ENCODE assay signal across 14 cellular contexts in genomic region chr16:508884-509736, GRCh38. TPM values are rescaled to one million over a fixed set of nuclear protein-coding genes. Genes with fewer than 3 reads are reported as not detected.
DNase-seq lines count a peak whose midpoint lies in the region; ATAC-seq, FAIRE-seq and TF ChIP-seq lines count a peak whose summit lies in the region.
"Had no signal": no experiment of that assay in that cellular context is flagged by ENCODE, and none has a peak within 500 bp of the region (broad histone marks: within the 10 kb centered on the region; RNA-seq: fewer than 3 reads in every experiment).

No MANE protein-coding gene starts in this region.

- H3K27me3 Mint-ChIP-seq in H9 (ENCODE audit: low read depth), result no peaks in the 10 kb centered on the region; the same call in 1 of the 2 replicates

- DNase-seq in H9 (no peak), SJCRH30 (peak; percentile 29 to 38), H1 (ENCODE audit: low read depth in 1 of 2, low spot score in 2 of 2) (no peak), pancreas (peak in 1 of 6 donors; percentile 38), AG08396 (ENCODE audit: low spot score) (no peak), OCI-M1 (lab: John Stamatoyannopoulos, UW) (no peak), COLO829 (ENCODE audit: low spot score) (no peak)
- DNase-seq: NCI-H1436 had no signal

- H4K8ac ChIP-seq in H9 (replicated peaks; ENCODE audit: insufficient read length, low read depth, low read length) (no peak overlapping the region), H1 (ENCODE audit: extremely low read depth, insufficient read depth, low read length) (peak overlapping the region; percentile 73)

- H3K23me2 ChIP-seq in H9 (ENCODE audit: insufficient read length, low read depth, low read length, poor library complexity, severe bottlenecking) (no peaks in the 10 kb centered on the region), H1 (ENCODE audit: low read depth, low read length) (no peaks in the 10 kb centered on the region)

- intact Hi-C loops in pancreas (cut with DNase I), result no loop called here

- no peak for TF ChIP-seq POLR2A in H1 (IDR thresholded peaks at IDR 0.05; ENCODE audit: control extremely low read depth in 1 of 2, low read depth in 2 of 2, low read length in 2 of 2)

- peaks cover 0 to 3% of the 10 kb centered on the region in 2 experiments; a peak in 3 of 4 replicates for H3K4me1 Mint-ChIP-seq in H9

- peaks cover 4 to 12% (median 9%) of the 10 kb centered on the region in 3 experiments for H3K36me3 Mint-ChIP-seq in H9 (ENCODE audit: insufficient read depth in 1 of 3, low read depth in 3 of 3)

- no peak overlapping the region for H3K56ac ChIP-seq in H9 (ENCODE audit: insufficient read length, low read depth, low read length)
- H3K56ac ChIP-seq in H1 (replicated peaks; ENCODE audit: insufficient read length, low read depth, low read length), result no peak overlapping the region

- TF ChIP-seq RAD21 in H1 (IDR thresholded peaks at IDR 0.05 in 1 of 2, conservative IDR thresholded peaks at IDR 0.05 in 1 of 2; ENCODE audit: low read depth in 2 of 2, low read length in 2 of 2), result no peak

- H3K27me3 ChIP-seq in H9 (ENCODE audit: insufficient read depth, low read length), result no peaks in the 10 kb centered on the region
- H3K27me3 ChIP-seq in SJCRH30, result no peaks in the 10 kb centered on the region
- H3K27me3 ChIP-seq in H1 (replicated peaks in 1 of 4; ENCODE audit: control insufficient read depth in 3 of 4, extremely low read depth in 1 of 4, insufficient read depth in 3 of 4, low read length in 3 of 4), result no peaks in the 10 kb centered on the region
- H3K27me3 ChIP-seq in pancreas, result no peaks in the 10 kb centered on the region

- H3T11ph ChIP-seq in H9 (ENCODE audit: low read length), result no peak overlapping the region

- no peak for TF ChIP-seq CTCF in H9 (conservative IDR thresholded peaks at IDR 0.05)
- TF ChIP-seq CTCF in H1 (IDR thresholded peaks at IDR 0.05; ENCODE audit: control extremely low read depth in 1 of 3, insufficient read depth in 1 of 3, low read depth in 1 of 3, low read length in 3 of 3), result no peak
- no peak for TF ChIP-seq CTCF in pancreas (IDR thresholded peaks at IDR 0.05)

- no CpG with 5 or more reads among the region's 18 CpGs for WGBS in H9 (ENCODE audit: extremely low coverage, insufficient read length, low lambda C conversion rate)
- whole genome bisulfite sequencing in H1 (ENCODE audit: extremely low coverage in 1 of 2, insufficient coverage in 1 of 2, insufficient read length in 1 of 2, insufficient replicate concordance in 2 of 2, low coverage in 1 of 2, low lambda C conversion rate in 2 of 2, missing lambda C conversion rate in 1 of 2), 2 experiments, result 93% methylated on average over 18 of the region's 18 CpGs; no CpG with 5 or more reads in 1 of the 2 experiments
- WGBS in pancreas, 2 donors, result 88% methylated on average over 18 of the region's 18 CpGs

- H4K5ac ChIP-seq in H9 (ENCODE audit: insufficient read length, low read depth, low read length) (no peak overlapping the region), H1 (ENCODE audit: insufficient read length, low read depth, low read length) (no peak overlapping the region)

- H3K4me1 ChIP-seq in H9 (ENCODE audit: insufficient read depth, low read length) (no peaks in the 10 kb centered on the region), SJCRH30 (no peaks in the 10 kb centered on the region), H1 (replicated peaks in 1 of 4; ENCODE audit: control insufficient read depth in 3 of 4, insufficient read depth in 4 of 4, low read length in 3 of 4) (no peaks in the 10 kb centered on the region; a peak in 1 of 7 replicates), pancreas (no peaks in the 10 kb centered on the region)

- no peak overlapping the region for H3K27ac ChIP-seq in H9 (ENCODE audit: insufficient read length, low read depth, low read length)
- H3K27ac ChIP-seq in SJCRH30, result no peak overlapping the region
- no peak overlapping the region; the same call in 1 of the 2 replicates for H3K27ac ChIP-seq in H1 (ENCODE audit: low read depth, low read length)
- H3K27ac ChIP-seq in pancreas, result no peak overlapping the region

- H3K14ac ChIP-seq in H9 (ENCODE audit: insufficient read depth, low read length), result no peak overlapping the region
- no peak overlapping the region for H3K14ac ChIP-seq in H1 (ENCODE audit: insufficient read length)

- no peaks in the 10 kb centered on the region for H3K9me3 Mint-ChIP-seq in H9
- H3K9me3 Mint-ChIP-seq: T-helper 2 cell treated with Interferon-gamma antibody and Interleukin-4, amounts not matched to agents 5 μg/mL and 100 μg/mL, for 36 hours had no signal

- H3K4me2 ChIP-seq in H9 (ENCODE audit: insufficient read depth, insufficient read length, low read length) (no peak overlapping the region), H1 (ENCODE audit: insufficient read depth in 1 of 2, low read depth in 2 of 2, low read length in 2 of 2) (no peak overlapping the region)

- H2BK20ac ChIP-seq in H9 (ENCODE audit: low read depth, low read length, poor library complexity, severe bottlenecking) (no peak overlapping the region), H1 (ENCODE audit: low read length) (no peak overlapping the region)

- no peak overlapping the region for H2BK12ac ChIP-seq in H9 (ENCODE audit: insufficient read length, low read depth, low read length)
- no peak overlapping the region for H2BK12ac ChIP-seq in H1 (ENCODE audit: low read depth, low read length)

- H4K91ac ChIP-seq in H9 (ENCODE audit: insufficient read length, low read depth, low read length) (no peak overlapping the region), H1 (replicated peaks; ENCODE audit: insufficient read length, low read length) (no peak overlapping the region)

- H3K4ac ChIP-seq in H9 (ENCODE audit: low read depth, low read length) (no peak overlapping the region), H1 (replicated peaks; ENCODE audit: insufficient read length, low read depth, low read length) (no peak overlapping the region)

- no peak overlapping the region for H2BK5ac ChIP-seq in H9 (ENCODE audit: insufficient read length, low read length)
- H2BK5ac ChIP-seq in H1 (ENCODE audit: low read depth, low read length), result peak overlapping the region; percentile 66; the same call in 1 of the 2 replicates

- no peak for FAIRE-seq in H1 (lab: Jason Lieb, UNC)
- FAIRE-seq in pancreas (lab: Jason Lieb, UNC), result no peak
- FAIRE-seq: keratinocyte had no signal

- H3K4me3 ChIP-seq in SJCRH30, result no peak overlapping the region
- no peak overlapping the region for H3K4me3 ChIP-seq in H1 (ENCODE audit: extremely low read depth in 1 of 4, insufficient read depth in 2 of 4, low read depth in 3 of 4, low read length in 4 of 4)
- H3K4me3 ChIP-seq in pancreas, result no peak overlapping the region

- H3K79me1 ChIP-seq in H9 (ENCODE audit: insufficient read depth, low read depth, low read length, poor library complexity, severe bottlenecking), result no peaks in the 10 kb centered on the region
- no peaks in the 10 kb centered on the region for H3K79me1 ChIP-seq in H1 (ENCODE audit: low read depth, low read length)

- H3K18ac ChIP-seq in H9 (ENCODE audit: insufficient read length, low read depth, low read length) (no peak overlapping the region), H1 (ENCODE audit: extremely low read depth, low read length) (no peak overlapping the region)

- no peak overlapping the region for H3K4me3 Mint-ChIP-seq in H9
- H3K4me3 Mint-ChIP-seq: T-helper 2 cell treated with Interferon-gamma antibody and Interleukin-4, amounts not matched to agents 5 μg/mL and 100 μg/mL, for 36 hours had no signal

- H3K23ac ChIP-seq in H9 (ENCODE audit: insufficient read length, low read depth, low read length) (no peak overlapping the region), H1 (ENCODE audit: insufficient read length) (no peak overlapping the region)

- H3K79me2 ChIP-seq in H9 (ENCODE audit: insufficient read depth, low read length), result no peaks in the 10 kb centered on the region
- no peaks in the 10 kb centered on the region for H3K79me2 ChIP-seq in H1 (ENCODE audit: control insufficient read depth in 1 of 2, insufficient read depth in 2 of 2, low read length in 2 of 2)

- TF ChIP-seq EP300 in H1 (IDR thresholded peaks at IDR 0.05; ENCODE audit: borderline replicate concordance in 1 of 2, low read depth in 2 of 2, low read length in 2 of 2), result no peak

- CTCF ChIA-PET in H1 (lab: Charles Lee; ENCODE audit: partially characterized antibody), result interaction anchor here (0.7 to 1.8 kb wide), 8 partner anchors 9 to 464 kb away, joined by 3 to 6 read pairs (median 4); no protein-coding TSS in a partner anchor

- H2BK15ac ChIP-seq in H9 (ENCODE audit: low read depth, low read length) (no peak overlapping the region), H1 (ENCODE audit: low read length) (no peak overlapping the region)

- ATAC-seq in pancreas, result peak in 3 of 4 donors; percentile 48 to 80 (median 79)
- no peak for ATAC-seq in HG02571 (IDR thresholded peaks at IDR 0.05; ENCODE audit: unreplicated experiment)

- H2AFZ ChIP-seq in H9 (ENCODE audit: low read length) (no peak overlapping the region), H1 (ENCODE audit: low read length) (no peak overlapping the region)

- POLR2A ChIA-PET in H1 (lab: Charles Lee; ENCODE audit: partially characterized antibody), result interaction anchor here (1.2 to 1.8 kb wide), 3 partner anchors 10 to 12 kb away, joined by 4 to 8 read pairs (median 4); no protein-coding TSS in a partner anchor

- no peak overlapping the region for H3K9ac ChIP-seq in H9 (ENCODE audit: extremely low read depth, insufficient read length, low read length)
- H3K9ac ChIP-seq in H1 (replicated peaks in 1 of 4; ENCODE audit: extremely low read depth in 1 of 4, low read depth in 3 of 4, low read length in 3 of 4), result no peak overlapping the region

- no peaks in the 10 kb centered on the region for H4K20me1 ChIP-seq in H9 (ENCODE audit: control insufficient read depth, insufficient read depth, insufficient read length)
- H4K20me1 ChIP-seq in H1 (replicated peaks in 1 of 2; ENCODE audit: control insufficient read depth in 1 of 2, insufficient read depth in 2 of 2, low read length in 2 of 2), result no peaks in the 10 kb centered on the region

- H2AK5ac ChIP-seq in H9 (ENCODE audit: insufficient read length, low read length), result no peak overlapping the region
- no peak overlapping the region for H2AK5ac ChIP-seq in H1 (ENCODE audit: low read depth, low read length)

- H3K9me3 ChIP-seq in H9 (ENCODE audit: control insufficient read depth, low read depth, low read length) (no peaks in the 10 kb centered on the region), SJCRH30 (replicated peaks) (no peaks in the 10 kb centered on the region), H1 (ENCODE audit: insufficient read depth in 2 of 2, low read depth in 1 of 2, low read length in 1 of 2) (no peaks in the 10 kb centered on the region), pancreas (no peaks in the 10 kb centered on the region)

- H2BK120ac ChIP-seq in H9 (ENCODE audit: low read depth, low read length, poor library complexity, severe bottlenecking) (no peak overlapping the region), H1 (replicated peaks; ENCODE audit: low read depth, low read length) (no peak overlapping the region)

- peak overlapping the region; percentile 15 to 82 (median 62); a peak in 6 of 7 replicates for H3K27ac Mint-ChIP-seq in H9
- H3K27ac Mint-ChIP-seq: T-helper 2 cell treated with Interferon-gamma antibody and Interleukin-4, amounts not matched to agents 5 μg/mL and 100 μg/mL, for 36 hours had no signal

- H3K36me3 ChIP-seq in SJCRH30 (peaks cover 2% of the 10 kb centered on the region; the same call in 1 of the 2 replicates), H1 (ENCODE audit: control insufficient read depth in 2 of 4, insufficient read depth in 4 of 4, low read length in 3 of 4) (no peaks in the 10 kb centered on the region), pancreas (no peaks in the 10 kb centered on the region)

RNA-seq across cellular contexts. Expression of gene CAPN15, which starts 18.4 kb away (rescaled TPM):
- 71.2 and 76.4 TPM in 2 replicates for total RNA-seq in H9 (2021)
- 48.8 and 54.0 TPM in 2 replicates for total RNA-seq in SJCRH30 (2014; rRNA removed; shearing (Covaris generic))
- 74.6 and 76.9 TPM in 2 replicates for total RNA-seq in H1 (2021; fragmentation: NEBNext Ultra II Directional; extraction: Animal tissue kit (Norgen Biotek cat#: 25700))
- 38.9 and 68.4 TPM in 2 replicates for polyA plus RNA-seq in H1 (2011; rRNA removed)
- 40.1 TPM for polyA plus RNA-seq in H1 (2011; cell fraction: cytosol; rRNA removed)
- 97.9 TPM for polyA plus RNA-seq in H1 (2011; cell fraction: nucleus; rRNA removed)
- 28.0 to 47.8 TPM (median 43.1 TPM) in 4 replicates for polyA plus RNA-seq in H1 (2012, experiment 1 of 2)
- polyA plus RNA-seq in H1 (2012, experiment 2 of 2), result 29.7 TPM
- 37.4 TPM for polyA plus RNA-seq in H1 (2013, experiment 1 of 2)
- polyA plus RNA-seq in H1 (2013, experiment 2 of 2), result 36.4 TPM
- polyA minus RNA-seq in H1 (2011; rRNA and poly(A)+ RNA removed), result 13.1 and 15.2 TPM in 2 replicates
- 74.6 TPM for polyA minus RNA-seq in H1 (2011; cell fraction: cytosol; rRNA and poly(A)+ RNA removed)
- polyA minus RNA-seq in H1 (2011; cell fraction: nucleus; rRNA and poly(A)+ RNA removed), result 33.7 TPM
- total RNA-seq in pancreas, result 10 to 100 TPM; 25.4 to 53.6 (median 37.2) TPM
- 10 to 100 TPM; 48.3 to 75.7 TPM for polyA plus RNA-seq in pancreas

RNA-seq across cellular contexts. Expression of gene PRR35, which starts 51.1 kb away (rescaled TPM):
- total RNA-seq in H9 (2021) (0.33 and 0.50 TPM in 2 replicates), pancreas (1 to 10 TPM in 1 of 6 donors, under 1 TPM in 5; 0.09 to 1.0 (median 0.70) TPM)
- not detected in 2 replicates for total RNA-seq in SJCRH30 (2014; rRNA removed; shearing (Covaris generic))
- 0.50 and 0.61 TPM in 2 replicates for total RNA-seq in H1 (2021; fragmentation: NEBNext Ultra II Directional; extraction: Animal tissue kit (Norgen Biotek cat#: 25700))
- polyA plus RNA-seq in H1 (2011; rRNA removed) (0.38 and 0.52 TPM in 2 replicates), pancreas (under 1 TPM; 0.38 to 0.72 TPM)
- 0.44 TPM for polyA plus RNA-seq in H1 (2011; cell fraction: cytosol; rRNA removed)
- 1.3 TPM for polyA plus RNA-seq in H1 (2011; cell fraction: nucleus; rRNA removed)
- polyA plus RNA-seq in H1 (2012, experiment 1 of 2), result 0.21 to 0.55 TPM (median 0.41 TPM) in 4 replicates
- polyA plus RNA-seq in H1 (2012, experiment 2 of 2), result 0.25 TPM
- 0.45 TPM for polyA plus RNA-seq in H1 (2013, experiment 1 of 2)
- polyA plus RNA-seq in H1 (2013, experiment 2 of 2), result 0.53 TPM
- polyA minus RNA-seq in H1 (2011; rRNA and poly(A)+ RNA removed), result 0.10 TPM in 1 of 2 replicates, not detected in the other
- polyA minus RNA-seq in H1 (2011; cell fraction: cytosol; rRNA and poly(A)+ RNA removed), result 0.51 TPM
- polyA minus RNA-seq in H1 (2011; cell fraction: nucleus; rRNA and poly(A)+ RNA removed), result 0.30 TPM
- total RNA-seq: aorta, fibroblast of lung had no signal
- polyA plus RNA-seq: fibroblast of lung, keratinocyte, neural cell had no signal

RNA-seq across cellular contexts. Expression of gene NHLRC4, which starts 57.7 kb away (rescaled TPM):
- total RNA-seq in H9 (2021), result 0.26 and 0.42 TPM in 2 replicates
- 0.08 TPM in 1 of 2 replicates, not detected in the other for total RNA-seq in SJCRH30 (2014; rRNA removed; shearing (Covaris generic))
- total RNA-seq in H1 (2021; fragmentation: NEBNext Ultra II Directional; extraction: Animal tissue kit (Norgen Biotek cat#: 25700)), result 0.75 and 0.76 TPM in 2 replicates
- polyA plus RNA-seq in H1 (2011; rRNA removed), result 0.60 and 0.72 TPM in 2 replicates
- polyA plus RNA-seq in H1 (2011; cell fraction: cytosol; rRNA removed), result 0.78 TPM
- 1.7 TPM for polyA plus RNA-seq in H1 (2011; cell fraction: nucleus; rRNA removed)
- polyA plus RNA-seq in H1 (2012, experiment 1 of 2), result 0.56 to 0.72 TPM (median 0.63 TPM) in 4 replicates
- polyA plus RNA-seq in H1 (2012, experiment 2 of 2), result 0.76 TPM
- polyA plus RNA-seq in H1 (2013, experiment 1 of 2), result 0.26 TPM
- 0.33 TPM for polyA plus RNA-seq in H1 (2013, experiment 2 of 2)
- polyA minus RNA-seq in H1 (2011; rRNA and poly(A)+ RNA removed), result 0.09 and 0.20 TPM in 2 replicates
- not detected for polyA minus RNA-seq in H1 (2011; cell fraction: cytosol; rRNA and poly(A)+ RNA removed)
- polyA minus RNA-seq in H1 (2011; cell fraction: nucleus; rRNA and poly(A)+ RNA removed), result 1.5 TPM
- total RNA-seq in pancreas, result under 1 TPM in 4 of 6 donors, not detected in 2; 0.08 to 0.28 (median 0.14) TPM
- polyA plus RNA-seq in pancreas, result under 1 TPM; 0.05 to 0.27 TPM
- polyA plus RNA-seq: neural cell had no signal

Comparison
In these comparisons a context has a peak if more than half of its experiments do, and no peak if none do; other contexts are left out.
1. DNase-seq: peak in SJCRH30 (2 of 2); none in H9 (single experiment), H1 (0 of 2), AG08396 (single experiment), OCI-M1 (single experiment) and COLO829 (single experiment).